In genomic region chr18:73007195-73007934, GRCh38 we compare ENCODE assay signal across 16 cellular contexts.
A peak's percentile ranks its signal among the peaks of the same experiment; 100 is the strongest.
DNase-seq lines count a peak whose midpoint lies in the region; ATAC-seq and TF ChIP-seq lines count a peak whose summit lies in the region.
"Had no signal": no experiment of that assay in that cellular context is flagged by ENCODE, and none has a peak within 500 bp of the region (broad histone marks: within the 10 kb centered on the region; RNA-seq: fewer than 3 reads in every experiment).

No MANE protein-coding gene starts in this region.

- no peak overlapping the region for H3K4me3 Mint-ChIP-seq in type B pancreatic cell
- H3K4me3 Mint-ChIP-seq: stimulated activated naive CD8-positive, alpha-beta T cell treated with anti-CD3 and anti-CD28 coated beads, Interleukin-15, amount 100 ng/mL, for 72 hours had no signal

- TF ChIP-seq CTCF in GM06990 (IDR thresholded peaks at IDR 0.05; ENCODE audit: insufficient read depth, low read length, poor library complexity, severe bottlenecking), result no peak
- no peak for TF ChIP-seq CTCF in type B pancreatic cell (conservative IDR thresholded peaks at IDR 0.05)

- DNase-seq in GM06990 (ENCODE audit: extremely low read depth, insufficient read length) (peak; percentile 9), HT1080 (ENCODE audit: low read depth) (peak; percentile 6), epithelial cell of prostate (ENCODE audit: low read depth, low spot score) (peak; percentile 36), type B pancreatic cell (ENCODE audit: extremely low spot score, unreplicated experiment) (no peak), glomerular visceral epithelial cell (ENCODE audit: extremely low spot score) (no peak), ureter (ENCODE audit: low spot score) (no peak)
- DNase-seq: ACHN; activated CD4-positive, alpha-beta T cell treated with anti-CD3 and anti-CD28 coated beads for 1 hour; NCI-H1694 treated with DMSO at 0.1 percent for 48 hours; NCI-H510A treated with DMSO at 0.1 percent for 48 hours; stimulated activated naive CD8-positive, alpha-beta T cell treated with anti-CD3 and anti-CD28 coated beads, Interleukin-15, amount 100 ng/mL, for 72 hours had no signal

- H3K27me3 ChIP-seq in GM06990 (replicated peaks; ENCODE audit: control insufficient read depth, insufficient read depth, low read length), result no peaks in the 10 kb centered on the region
- H3K27me3 ChIP-seq: gastroesophageal sphincter had no signal

- H3K9me3 Mint-ChIP-seq in type B pancreatic cell, result no peaks in the 10 kb centered on the region
- H3K9me3 Mint-ChIP-seq: stimulated activated naive CD8-positive, alpha-beta T cell treated with anti-CD3 and anti-CD28 coated beads, Interleukin-15, amount 100 ng/mL, for 72 hours had no signal

- H3K27ac Mint-ChIP-seq in type B pancreatic cell, result no peak overlapping the region
- H3K27ac Mint-ChIP-seq: activated naive CD4-positive, alpha-beta T cell treated with anti-CD3 and anti-CD28 coated beads, Interleukin-2, amount 50 U/mL, for 72 hours; stimulated activated naive CD8-positive, alpha-beta T cell treated with anti-CD3 and anti-CD28 coated beads, Interleukin-15, amount 100 ng/mL, for 72 hours had no signal

- peak overlapping the region; percentile 45 for H3K27ac ChIP-seq in epithelial cell of prostate
- H3K27ac ChIP-seq: gastroesophageal sphincter had no signal

- H3K4me3 ChIP-seq in GM06990 (replicated peaks; ENCODE audit: low read depth, low read length), result no peak overlapping the region
- H3K4me3 ChIP-seq: gastroesophageal sphincter had no signal

- no peaks in the 10 kb centered on the region for H3K36me3 Mint-ChIP-seq in type B pancreatic cell

- no peaks in the 10 kb centered on the region for H3K36me3 ChIP-seq in GM06990 (ENCODE audit: control insufficient read depth, insufficient read depth, low read length)
- H3K36me3 ChIP-seq: gastroesophageal sphincter had no signal

- H3K4me1 Mint-ChIP-seq in type B pancreatic cell (ENCODE audit: unreplicated experiment), result no peaks in the 10 kb centered on the region
- H3K4me1 Mint-ChIP-seq: stimulated activated naive CD8-positive, alpha-beta T cell treated with anti-CD3 and anti-CD28 coated beads, Interleukin-15, amount 100 ng/mL, for 72 hours had no signal

- no peaks in the 10 kb centered on the region for H3K27me3 Mint-ChIP-seq in type B pancreatic cell
- H3K27me3 Mint-ChIP-seq: stimulated activated naive CD8-positive, alpha-beta T cell treated with anti-CD3 and anti-CD28 coated beads, Interleukin-15, amount 100 ng/mL, for 72 hours had no signal

- peak; percentile 64 for ATAC-seq in GM21526 (IDR thresholded peaks at IDR 0.05; ENCODE audit: low FRiP score, unreplicated experiment)
- ATAC-seq in HG03354 (IDR thresholded peaks at IDR 0.05; ENCODE audit: poor library complexity, severe bottlenecking, unreplicated experiment), result no peak
- ATAC-seq: activated naive CD4-positive, alpha-beta T cell treated with anti-CD3 and anti-CD28 coated beads, Interleukin-2, amount 50 U/mL, for 72 hours; gastroesophageal sphincter; Panc1; stimulated activated naive CD8-positive, alpha-beta T cell treated with anti-CD3 and anti-CD28 coated beads, Interleukin-15, amount 100 ng/mL, for 72 hours had no signal

Comparison
In these comparisons a context has a peak if more than half of its experiments do, and no peak if none do; other contexts are left out.
1. DNase-seq: peak in GM06990 (single experiment), HT1080 (single experiment) and epithelial cell of prostate (single experiment); none in type B pancreatic cell (single experiment), glomerular visceral epithelial cell (single experiment) and ureter (single experiment).